Comparison of ENCODE assay signal across 17 cellular contexts in the genomic region with DNA sequence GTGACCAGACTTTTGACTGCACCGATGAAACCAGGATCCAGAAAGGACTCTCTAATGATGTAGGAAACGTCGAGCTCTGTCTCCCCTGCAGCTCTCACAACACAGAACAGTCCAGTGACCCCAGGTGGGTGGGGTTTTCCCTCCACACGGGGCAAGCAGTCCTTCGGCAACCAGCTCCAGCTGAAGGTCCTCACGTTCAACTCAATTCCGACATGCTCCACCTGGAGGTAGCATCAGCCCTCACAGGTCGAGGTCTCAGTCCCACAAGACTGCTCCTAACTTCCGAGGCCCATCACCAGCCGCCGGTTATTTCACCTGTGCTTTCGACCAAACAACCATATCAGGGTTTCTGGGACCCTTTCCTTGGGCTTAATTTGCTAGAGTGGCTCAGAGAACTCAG.
"Had no signal": no experiment of that assay in that cellular context is flagged by ENCODE, and none has a peak within 500 bp of the region (broad histone marks: within the 10 kb centered on the region; RNA-seq: fewer than 3 reads in every experiment).

No MANE protein-coding gene starts in this region.

- H3K4me3 Mint-ChIP-seq: neural crest cell had no signal

- H3K9me3 ChIP-seq: left lung, ovary, stomach, thoracic aorta had no signal

- H3K9me3 Mint-ChIP-seq: neural crest cell had no signal

- ATAC-seq: left lung had no signal

- DNase-seq: activated CD4-positive, alpha-beta T cell treated with anti-CD3 and anti-CD28 coated beads for 1 hour; activated CD4-positive, alpha-beta T cell treated with anti-CD3 and anti-CD28 coated beads, Interleukin-2, amount 50 U/mL, for 48 hours; activated gamma-delta T cell treated with Interleukin-2 at 50 U/mL for 16 hours; activated T-cell treated with anti-CD3 and anti-CD28 coated beads, Interleukin-2, amount 50 U/mL, for 48 hours; cortex of kidney; effector CD8-positive, alpha-beta T cell; islet precursor cell; ovary; stimulated activated CD4-positive, alpha-beta T cell treated with anti-CD3 and anti-CD28 coated beads, Interleukin-2, amount 100 ng/mL, for 48 hours; stimulated activated CD8-positive, alpha-beta memory T cell treated with anti-CD3 and anti-CD28 coated beads, Interleukin-4, amount 100 ng/mL, for 48 hours; stomach; T-helper 9 cell had no signal

- H3K36me3 ChIP-seq: cardiac muscle cell, left lung, ovary, stomach, thoracic aorta had no signal

- H3K27ac ChIP-seq: cardiac muscle cell, epithelial cell of prostate, left lung, ovary, stomach, thoracic aorta had no signal

- H3K4me3 ChIP-seq: cardiac muscle cell, left lung, ovary, stomach, thoracic aorta had no signal

- H3K27me3 ChIP-seq: cardiac muscle cell, left lung, ovary had no signal
